8 cellular contexts compared by ENCODE assay signal in the genomic region with DNA sequence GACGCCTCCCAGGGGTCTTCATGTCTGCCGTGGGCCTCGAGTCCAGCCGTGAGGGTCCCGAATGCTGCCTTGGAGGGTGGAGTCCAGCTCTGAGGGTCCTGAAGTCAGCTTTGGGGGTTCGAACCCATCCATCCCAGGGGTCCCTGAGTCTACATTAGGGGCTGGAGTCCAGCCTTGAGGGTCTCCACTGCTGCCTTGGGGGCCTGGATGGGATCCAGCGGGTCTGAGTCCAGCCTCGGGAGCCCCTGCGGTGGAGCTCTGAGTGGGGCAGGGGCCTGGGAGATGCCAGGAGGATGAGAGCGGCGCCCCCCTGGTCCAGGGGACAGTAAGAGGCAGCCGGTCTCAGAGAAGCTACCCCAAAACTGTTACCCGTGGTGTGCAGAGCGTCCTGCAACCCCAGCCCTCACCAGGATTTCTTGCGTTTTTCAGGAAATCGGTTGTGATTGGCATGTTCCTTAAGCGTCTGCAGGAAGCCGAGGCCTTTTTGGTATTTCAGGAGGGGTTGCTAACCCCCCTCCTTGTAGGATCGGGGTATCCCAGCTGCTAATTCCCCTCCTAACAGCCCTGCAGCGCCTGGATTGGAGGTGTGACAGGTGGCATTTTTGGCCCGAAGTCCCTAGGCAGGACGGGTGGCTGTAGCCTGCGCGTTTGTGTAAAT. TPM values are rescaled to one million over a fixed set of nuclear protein-coding genes. Genes with fewer than 3 reads are reported as not detected.
DNase-seq lines count a peak whose midpoint lies in the region; ATAC-seq and TF ChIP-seq lines count a peak whose summit lies in the region.

No MANE protein-coding gene starts in this region.

- intact Hi-C loops in activated naive CD4-positive, alpha-beta T cell treated with anti-CD3 and anti-CD28 coated beads for 36 hours (cut with micrococcal nuclease) = no loop called here
- intact Hi-C loops in aorta (cut with DNase I) = no loop called here

- peaks cover 6% of the 10 kb centered on the region for H3K4me1 ChIP-seq in mesodermal cell (ENCODE audit: control insufficient read depth, insufficient read depth, low read length, poor library complexity, severe bottlenecking)
- peaks cover 0 to 3% of the 10 kb centered on the region in 2 donors for H3K4me1 ChIP-seq in aorta (ENCODE audit: control insufficient read depth in 1 of 2, insufficient read depth in 2 of 2, low read length in 2 of 2)

- no peaks in the 10 kb centered on the region for H3K27me3 Mint-ChIP-seq in activated naive CD4-positive, alpha-beta T cell treated with anti-CD3 and anti-CD28 coated beads for 36 hours (ENCODE audit: low read depth)
- no peaks in the 10 kb centered on the region for H3K27me3 Mint-ChIP-seq in chondrocyte (ENCODE audit: low read depth)

- DNase-seq in activated naive CD4-positive, alpha-beta T cell treated with anti-CD3 and anti-CD28 coated beads for 36 hours = no peak
- DNase-seq in activated naive CD4-positive, alpha-beta T cell treated with Interleukin-2 at 50 U/mL for 16 hours = no peak
- peak; percentile 78 for DNase-seq in chondrocyte (ENCODE audit: low spot score)
- peak in 1 of 2 donors; percentile 61 for DNase-seq in aorta
- DNase-seq in OCI-M1 (lab: John Stamatoyannopoulos, UW) = no peak
- no peak for DNase-seq in NCI-H526 treated with DMSO at 0.1 percent for 48 hours (lab: John Stamatoyannopoulos, UW)
- no peak for DNase-seq in inferior parietal cortex (ENCODE audit: extremely low spot score)

- peak overlapping the region; percentile 97 for H3K4me3 ChIP-seq in mesodermal cell (ENCODE audit: extremely low read depth, insufficient read depth, low read length, poor library complexity, severe bottlenecking)
- H3K4me3 ChIP-seq in aorta (ENCODE audit: low read length in 2 of 2) = peak overlapping the region; percentile 49 to 95

- no peak for ATAC-seq in aorta (ENCODE audit: low FRiP score)

- CTCF ChIA-PET in activated naive CD4-positive, alpha-beta T cell treated with anti-CD3 and anti-CD28 coated beads for 36 hours (lab: Charles Lee) = no interaction called here

- H3K4me3 Mint-ChIP-seq in activated naive CD4-positive, alpha-beta T cell treated with anti-CD3 and anti-CD28 coated beads for 36 hours = peak overlapping the region; percentile 81
- peak overlapping the region; percentile 82 for H3K4me3 Mint-ChIP-seq in chondrocyte (ENCODE audit: unreplicated experiment)

- peak overlapping the region; percentile 69 for H3K27ac Mint-ChIP-seq in activated naive CD4-positive, alpha-beta T cell treated with anti-CD3 and anti-CD28 coated beads for 36 hours
- peak overlapping the region; percentile 54 for H3K27ac Mint-ChIP-seq in chondrocyte (ENCODE audit: unreplicated experiment)

- H3K36me3 ChIP-seq in mesodermal cell (ENCODE audit: control insufficient read depth, insufficient read depth, low read length) (peaks cover 16% of the 10 kb centered on the region), aorta (ENCODE audit: control insufficient read depth in 1 of 2, insufficient read depth in 2 of 2, low read length in 1 of 2) (peaks cover 0 to under 1% of the 10 kb centered on the region in 2 donors)

- no peak for TF ChIP-seq CTCF in chondrocyte (IDR thresholded peaks at IDR 0.05)

- H3K27me3 ChIP-seq in aorta (ENCODE audit: control insufficient read depth in 1 of 2, insufficient read depth in 2 of 2, low read length in 1 of 2) = no peaks in the 10 kb centered on the region

- H3K4me1 Mint-ChIP-seq in activated naive CD4-positive, alpha-beta T cell treated with anti-CD3 and anti-CD28 coated beads for 36 hours (ENCODE audit: low read depth) = peaks cover 20% of the 10 kb centered on the region
- peaks cover 28% of the 10 kb centered on the region for H3K4me1 Mint-ChIP-seq in chondrocyte (ENCODE audit: low read depth)

- no peaks in the 10 kb centered on the region for H3K9me3 Mint-ChIP-seq in activated naive CD4-positive, alpha-beta T cell treated with anti-CD3 and anti-CD28 coated beads for 36 hours
- H3K9me3 Mint-ChIP-seq in chondrocyte (ENCODE audit: low read depth) = no peaks in the 10 kb centered on the region

- H3K27ac ChIP-seq in mesodermal cell (ENCODE audit: low read depth, low read length, severe bottlenecking) = no peak overlapping the region
- no peak overlapping the region for H3K27ac ChIP-seq in aorta (ENCODE audit: low read depth in 1 of 2, low read length in 2 of 2)

- H3K36me3 Mint-ChIP-seq in activated naive CD4-positive, alpha-beta T cell treated with anti-CD3 and anti-CD28 coated beads for 36 hours (ENCODE audit: low read depth) = no peaks in the 10 kb centered on the region
- H3K36me3 Mint-ChIP-seq in chondrocyte (ENCODE audit: low read depth) = no peaks in the 10 kb centered on the region

- H3K9me3 ChIP-seq in mesodermal cell (ENCODE audit: control insufficient read depth, low read length) (no peaks in the 10 kb centered on the region), aorta (ENCODE audit: control insufficient read depth, low read length) (no peaks in the 10 kb centered on the region)

- 12 to 17% methylated on average over 13 to 19 of the region's 24 CpGs for WGBS in mesodermal cell (ENCODE audit: insufficient coverage in 2 of 2), 2 experiments
- WGBS in aorta, 2 donors = 3 to 6% methylated on average over 24 of the region's 24 CpGs

RNA-seq across cellular contexts. Expression of a gene that starts 1.7 kb away (rescaled TPM):
- total RNA-seq in activated naive CD4-positive, alpha-beta T cell treated with anti-CD3 and anti-CD28 coated beads for 36 hours = 10 to 100 TPM; 63.4 to 64.6 TPM
- 37.6 to 42.2 TPM (median 42.0 TPM) in 3 replicates for total RNA-seq in chondrocyte
- 41.1 TPM for polyA plus RNA-seq in mesodermal cell (2013, experiment 1 of 2)
- 37.4 TPM for polyA plus RNA-seq in mesodermal cell (2013, experiment 2 of 2)
- total RNA-seq in aorta = 10 to 100 TPM; 34.7 to 44.7 TPM
- 10 to 100 TPM; 38.8 to 62.6 TPM for polyA plus RNA-seq in aorta

RNA-seq across cellular contexts. Expression of a gene that starts 39.1 kb away (rescaled TPM):
- 10 to 100 TPM; 63.5 to 67.7 TPM for total RNA-seq in activated naive CD4-positive, alpha-beta T cell treated with anti-CD3 and anti-CD28 coated beads for 36 hours
- total RNA-seq in chondrocyte = 6.8 to 8.0 TPM (median 7.7 TPM) in 3 replicates
- 38.6 TPM for polyA plus RNA-seq in mesodermal cell (2013, experiment 1 of 2)
- polyA plus RNA-seq in mesodermal cell (2013, experiment 2 of 2) = 29.2 TPM
- total RNA-seq in aorta = 1 to 10 TPM; 3.7 to 9.7 TPM
- polyA plus RNA-seq in aorta = 10 to 100 TPM in 1 of 2 donors, 1 to 10 TPM in 1; 1.3 to 16.3 TPM
